ENCODE assay signal across 25 cellular contexts in the genomic region with DNA sequence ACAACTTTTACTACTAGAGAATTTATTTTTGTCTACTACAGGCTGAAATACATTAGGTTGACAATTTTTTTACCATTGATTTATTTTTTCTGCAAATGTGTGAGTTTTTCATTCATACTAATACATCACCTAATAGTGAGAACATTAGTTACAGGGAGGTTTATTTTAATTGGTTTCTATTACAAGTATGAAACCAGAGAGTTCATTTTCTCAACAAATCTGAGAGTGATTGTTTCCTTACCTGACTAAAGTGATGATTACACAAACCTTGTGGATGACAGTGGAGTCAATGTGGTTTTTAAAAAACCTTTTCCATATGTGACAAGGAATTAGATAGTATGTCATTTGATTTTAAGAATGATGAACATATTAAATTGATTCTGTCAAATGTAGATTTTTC.
A peak's percentile ranks its signal among the peaks of the same experiment; 100 is the strongest.
DNase-seq lines count a peak whose midpoint lies in the region; ATAC-seq and TF ChIP-seq lines count a peak whose summit lies in the region.
"Had no signal": no experiment of that assay in that cellular context is flagged by ENCODE, and none has a peak within 500 bp of the region (broad histone marks: within the 10 kb centered on the region; RNA-seq: fewer than 3 reads in every experiment).

No MANE protein-coding gene starts in this region.

- no peaks in the 10 kb centered on the region for H4K20me1 ChIP-seq in OCI-LY3 (ENCODE audit: insufficient read depth, low read length)

- intact Hi-C loops in dorsolateral prefrontal cortex (cut with DNase I), result no loop called here

- peaks cover 7% of the 10 kb centered on the region; the same call in 1 of the 2 replicates for H3K9me3 ChIP-seq in OCI-LY3 (ENCODE audit: insufficient read depth, low read length)
- no peaks in the 10 kb centered on the region for H3K9me3 ChIP-seq in skeletal muscle satellite cell (replicated peaks; ENCODE audit: low read length)
- H3K9me3 ChIP-seq: breast epithelium, neutrophil, prostate gland, right lobe of liver had no signal

- no peak overlapping the region for H3K27ac ChIP-seq in OCI-LY3 (ENCODE audit: low read length)
- no peak overlapping the region for H3K27ac ChIP-seq in dorsolateral prefrontal cortex
- H3K27ac ChIP-seq: breast epithelium, epithelial cell of prostate, left lung, neutrophil, prostate gland, right lobe of liver had no signal

- H3K4me3 ChIP-seq in OCI-LY3 (ENCODE audit: low read length), result no peak overlapping the region
- no peak overlapping the region for H3K4me3 ChIP-seq in skeletal muscle satellite cell (ENCODE audit: low read length)
- no peak overlapping the region for H3K4me3 ChIP-seq in dorsolateral prefrontal cortex
- H3K4me3 ChIP-seq: breast epithelium, left lung, prostate gland, right lobe of liver, tibial artery had no signal

- H3K36me3 ChIP-seq in OCI-LY3 (replicated peaks; ENCODE audit: low read depth, low read length), result no peaks in the 10 kb centered on the region
- peaks cover 27% of the 10 kb centered on the region for H3K36me3 ChIP-seq in skeletal muscle satellite cell (ENCODE audit: insufficient read depth, low read length)
- H3K36me3 ChIP-seq: breast epithelium, left lung, neutrophil, prostate gland, right lobe of liver, tibial artery had no signal

- no peak for DNase-seq in dorsolateral prefrontal cortex
- DNase-seq: activated CD4-positive, alpha-beta T cell treated with anti-CD3 and anti-CD28 coated beads for 1 hour; activated CD8-positive, alpha-beta T cell treated with anti-CD3 and anti-CD28 coated beads, Interleukin-2, amount 10 ng/mL, durations not matched to agents 7 days and 5 days; amygdala; glutamatergic neuron; left lung; MM.1S; NCI-H1105 treated with DMSO at 0.1 percent for 48 hours; NCI-H187 treated with DMSO at 0.1 percent for 48 hours; NCI-H2171; NCI-H510A; right lobe of liver; SIG-M5; stimulated activated CD4-positive, alpha-beta T cell treated with anti-CD3 and anti-CD28 coated beads, Interleukin-4, amount 100 ng/mL, for 24 hours; tibial artery had no signal

- H2AFZ ChIP-seq in OCI-LY3 (ENCODE audit: low read depth, low read length), result no peak overlapping the region

- H3K4me2 ChIP-seq in OCI-LY3 (ENCODE audit: low read length) (peak overlapping the region; percentile 13), skeletal muscle satellite cell (ENCODE audit: low read length) (no peak overlapping the region)

- H3K79me2 ChIP-seq in OCI-LY3 (ENCODE audit: low read length), result no peaks in the 10 kb centered on the region

- peaks cover 37% of the 10 kb centered on the region for H3K4me1 ChIP-seq in OCI-LY3 (ENCODE audit: low read length)
- H3K4me1 ChIP-seq in skeletal muscle satellite cell (ENCODE audit: control insufficient read depth, insufficient read depth, low read length), result peaks cover 39% of the 10 kb centered on the region
- H3K4me1 ChIP-seq: breast epithelium, prostate gland, right lobe of liver had no signal

- no peak overlapping the region for H3K9ac ChIP-seq in OCI-LY3 (ENCODE audit: low read length)
- peak overlapping the region; percentile 42 for H3K9ac ChIP-seq in skeletal muscle satellite cell (ENCODE audit: low read depth, low read length)

- TF ChIP-seq CTCF in OCI-LY3 (IDR thresholded peaks at IDR 0.05; ENCODE audit: low read depth, low read length) (no peak), dorsolateral prefrontal cortex (IDR thresholded peaks at IDR 0.05 in 54 of 56, conservative IDR thresholded peaks at IDR 0.05 in 2 of 56; ENCODE audit: low read depth in 1 of 56, partially characterized antibody in 56 of 56) (no peak)

- ATAC-seq in GM18909 (IDR thresholded peaks at IDR 0.05; ENCODE audit: poor library complexity, unreplicated experiment) (peak; percentile 50), HG03066 (IDR thresholded peaks at IDR 0.05; ENCODE audit: low read depth, unreplicated experiment) (peak; percentile 62), GM18861 (IDR thresholded peaks at IDR 0.05; ENCODE audit: unreplicated experiment) (no peak), HG02642 (IDR thresholded peaks at IDR 0.05; ENCODE audit: poor library complexity, unreplicated experiment) (no peak)
- ATAC-seq: activated CD8-positive, alpha-beta T cell treated with anti-CD3 and anti-CD28 coated beads, Interleukin-2, amount 10 ng/mL, durations not matched to agents 7 days and 5 days; left lung; right lobe of liver had no signal

- peaks cover 36% of the 10 kb centered on the region for H3K27me3 ChIP-seq in OCI-LY3 (ENCODE audit: low read depth, low read length)
- no peaks in the 10 kb centered on the region for H3K27me3 ChIP-seq in skeletal muscle satellite cell (ENCODE audit: control insufficient read depth, insufficient read depth, low read length)
- H3K27me3 ChIP-seq in dorsolateral prefrontal cortex, result peaks cover 0 to 16% (median 0%) of the 10 kb centered on the region in 45 donors
- H3K27me3 ChIP-seq: breast epithelium, left lung, right lobe of liver, tibial artery had no signal

Comparison
In these comparisons a context has a peak if more than half of its experiments do, and no peak if none do; other contexts are left out.
1. ATAC-seq: peak in GM18909 (single experiment) and HG03066 (single experiment); none in GM18861 (single experiment) and HG02642 (single experiment).